Comparison of ENCODE assay signal across 8 cellular contexts in the genomic region with DNA sequence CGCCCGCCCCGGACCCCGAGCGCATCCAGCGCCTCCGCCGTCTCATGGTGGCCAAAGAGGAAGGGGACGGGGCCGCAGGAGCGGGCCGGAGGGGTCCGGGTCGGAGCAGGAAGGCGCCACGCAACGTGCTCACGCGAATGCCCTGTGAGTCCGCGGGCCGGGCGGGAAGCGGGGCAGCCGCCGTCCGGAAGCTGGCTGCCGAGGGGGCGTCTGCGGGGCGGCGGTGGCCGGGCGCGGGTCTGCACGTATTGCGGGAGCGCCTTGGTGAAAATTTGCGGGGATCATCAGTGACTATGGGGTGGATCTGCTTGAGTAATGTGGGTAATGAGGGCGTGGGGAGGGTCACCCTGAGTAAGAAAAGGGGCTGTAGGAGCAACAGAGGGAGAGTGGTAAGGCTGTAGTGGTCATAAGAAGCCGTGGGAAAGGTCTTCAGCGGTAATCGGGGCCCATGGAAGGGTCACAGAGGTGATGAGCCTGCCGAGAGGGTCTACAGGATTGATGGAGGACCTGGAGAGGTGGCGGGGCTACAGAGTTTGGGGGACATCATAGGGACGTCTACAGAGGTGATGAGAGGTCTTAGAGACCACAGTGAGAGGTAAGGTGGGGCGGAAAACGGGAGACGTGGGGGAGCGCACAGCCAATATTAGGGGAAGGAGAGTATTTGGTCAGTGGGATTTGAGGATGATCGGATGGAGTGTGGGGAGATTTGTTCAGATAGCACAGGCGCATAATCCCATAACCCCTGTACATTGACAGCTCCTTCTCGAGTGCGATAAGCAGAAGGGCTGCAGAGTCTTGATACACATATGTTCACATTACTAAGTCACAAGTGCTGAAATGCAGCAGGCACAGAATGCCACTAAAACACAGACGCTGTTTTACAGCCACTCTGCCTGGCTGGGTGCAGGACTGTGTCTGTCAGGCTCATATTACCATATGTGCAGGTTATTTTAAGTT. TPM values are rescaled to one million over a fixed set of nuclear protein-coding genes. Genes with fewer than 3 reads are reported as not detected.
DNase-seq lines count a peak whose midpoint lies in the region; ATAC-seq, FAIRE-seq and TF ChIP-seq lines count a peak whose summit lies in the region.

No MANE protein-coding gene starts in this region.

- ATAC-seq in HG02884 (IDR thresholded peaks at IDR 0.05; ENCODE audit: unreplicated experiment): peak; percentile 15
- peak; percentile 55 for ATAC-seq in stimulated activated naive CD8-positive, alpha-beta T cell treated with anti-CD3 and anti-CD28 coated beads, Interleukin-15, amount 100 ng/mL, for 72 hours

- H3K27me3 Mint-ChIP-seq in stimulated activated naive CD8-positive, alpha-beta T cell treated with anti-CD3 and anti-CD28 coated beads, Interleukin-15, amount 100 ng/mL, for 72 hours: no peaks in the 10 kb centered on the region

- no peaks in the 10 kb centered on the region for H3K9me3 Mint-ChIP-seq in stimulated activated naive CD8-positive, alpha-beta T cell treated with anti-CD3 and anti-CD28 coated beads, Interleukin-15, amount 100 ng/mL, for 72 hours

- peak overlapping the region; percentile 81 to 97 for H3K4me3 Mint-ChIP-seq in stimulated activated naive CD8-positive, alpha-beta T cell treated with anti-CD3 and anti-CD28 coated beads, Interleukin-15, amount 100 ng/mL, for 72 hours

- H3K27ac ChIP-seq in SJSA1: peak overlapping the region; percentile 35; the same call in 1 of the 2 replicates
- no peak overlapping the region for H3K27ac ChIP-seq in liver (ENCODE audit: low read depth in 1 of 2, low read length in 2 of 2)

- H3K27ac Mint-ChIP-seq in stimulated activated naive CD8-positive, alpha-beta T cell treated with anti-CD3 and anti-CD28 coated beads, Interleukin-15, amount 100 ng/mL, for 72 hours: peak overlapping the region; percentile 77 to 93

- TF ChIP-seq CTCF in liver (IDR thresholded peaks at IDR 0.05; ENCODE audit: low read depth, low read length, missing input control): no peak

- H3K36me3 ChIP-seq in SJSA1: peaks cover 14% of the 10 kb centered on the region
- peaks cover 0 to 2% (median under 1%) of the 10 kb centered on the region in 4 donors for H3K36me3 ChIP-seq in liver (ENCODE audit: control insufficient read depth in 4 of 4, insufficient read depth in 3 of 4, low read depth in 1 of 4, low read length in 3 of 4)

- H3K9me3 ChIP-seq in SJSA1 (replicated peaks) (no peaks in the 10 kb centered on the region), liver (ENCODE audit: control insufficient read depth in 4 of 4, low read length in 3 of 4) (no peaks in the 10 kb centered on the region)

- H3K4me1 ChIP-seq in SJSA1 (replicated peaks) (peaks cover 13% of the 10 kb centered on the region), liver (ENCODE audit: control insufficient read depth in 4 of 4, insufficient read depth in 4 of 4, low read length in 3 of 4) (peaks cover 0 to 15% (median 13%) of the 10 kb centered on the region in 4 donors)

- no peak for TF ChIP-seq RAD21 in liver (IDR thresholded peaks at IDR 0.05)

- peak overlapping the region; percentile 75 for H3K4me3 ChIP-seq in SJSA1
- H3K4me3 ChIP-seq in liver (ENCODE audit: low read depth in 1 of 3, low read length in 3 of 3): peak overlapping the region; percentile 37 to 94 (median 80)

- peak; percentile 66 for DNase-seq in activated effector memory CD4-positive, alpha-beta T cell treated with anti-CD3 and anti-CD28 coated beads, Interleukin-2, amount 50 U/mL, for 16 hours
- no peak for DNase-seq in activated effector memory CD4-positive, alpha-beta T cell treated with Interleukin-2 at 50 U/mL for 16 hours
- peak in 1 of 2 experiments; percentile 44 for DNase-seq in SJSA1 (ENCODE audit: low read depth in 1 of 2, low spot score in 2 of 2)
- peak; percentile 37 for DNase-seq in cerebellum (ENCODE audit: low spot score)
- DNase-seq in stimulated activated naive CD8-positive, alpha-beta T cell treated with anti-CD3 and anti-CD28 coated beads, Interleukin-15, amount 100 ng/mL, for 72 hours: peak in 1 of 2 donors; percentile 40
- no peak for DNase-seq in HTR-8/SVneo (ENCODE audit: insufficient read length, low spot score)

- no peak for FAIRE-seq in HTR-8/SVneo (lab: Jason Lieb, UNC)

- WGBS in liver: 11% methylated on average over 55 of the region's 55 CpGs

- H3K27me3 ChIP-seq in SJSA1 (replicated peaks) (no peaks in the 10 kb centered on the region), liver (ENCODE audit: control insufficient read depth in 4 of 4, insufficient read depth in 4 of 4, low read length in 3 of 4) (no peaks in the 10 kb centered on the region)

- H3K4me1 Mint-ChIP-seq in stimulated activated naive CD8-positive, alpha-beta T cell treated with anti-CD3 and anti-CD28 coated beads, Interleukin-15, amount 100 ng/mL, for 72 hours: peaks cover 52% of the 10 kb centered on the region

- peak overlapping the region; percentile 12 to 72 for H3K9ac ChIP-seq in liver (ENCODE audit: low read depth in 1 of 2, low read length in 2 of 2)

TF ChIP-seq in liver, 16 proteins besides CTCF, POLR2A, EP300 and RAD21:
- TF ChIP-seq EGR1 (IDR thresholded peaks at IDR 0.05; ENCODE audit: low read depth in 2 of 2): no peak
- no peak for TF ChIP-seq FOXA2 (IDR thresholded peaks at IDR 0.05)
- TF ChIP-seq, protein P1, sequence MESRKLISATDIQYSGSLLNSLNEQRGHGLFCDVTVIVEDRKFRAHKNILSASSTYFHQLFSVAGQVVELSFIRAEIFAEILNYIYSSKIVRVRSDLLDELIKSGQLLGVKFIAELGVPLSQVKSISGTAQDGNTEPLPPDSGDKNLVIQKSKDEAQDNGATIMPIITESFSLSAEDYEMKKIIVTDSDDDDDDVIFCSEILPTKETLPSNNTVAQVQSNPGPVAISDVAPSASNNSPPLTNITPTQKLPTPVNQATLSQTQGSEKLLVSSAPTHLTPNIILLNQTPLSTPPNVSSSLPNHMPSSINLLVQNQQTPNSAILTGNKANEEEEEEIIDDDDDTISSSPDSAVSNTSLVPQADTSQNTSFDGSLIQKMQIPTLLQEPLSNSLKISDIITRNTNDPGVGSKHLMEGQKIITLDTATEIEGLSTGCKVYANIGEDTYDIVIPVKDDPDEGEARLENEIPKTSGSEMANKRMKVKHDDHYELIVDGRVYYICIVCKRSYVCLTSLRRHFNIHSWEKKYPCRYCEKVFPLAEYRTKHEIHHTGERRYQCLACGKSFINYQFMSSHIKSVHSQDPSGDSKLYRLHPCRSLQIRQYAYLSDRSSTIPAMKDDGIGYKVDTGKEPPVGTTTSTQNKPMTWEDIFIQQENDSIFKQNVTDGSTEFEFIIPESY (IDR thresholded peaks at IDR 0.05): no peak
- TF ChIP-seq FOXA1 (IDR thresholded peaks at IDR 0.05): no peak
- TF ChIP-seq HNF4G (IDR thresholded peaks at IDR 0.05): no peak
- TF ChIP-seq, protein P2, sequence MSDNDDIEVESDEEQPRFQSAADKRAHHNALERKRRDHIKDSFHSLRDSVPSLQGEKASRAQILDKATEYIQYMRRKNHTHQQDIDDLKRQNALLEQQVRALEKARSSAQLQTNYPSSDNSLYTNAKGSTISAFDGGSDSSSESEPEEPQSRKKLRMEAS (IDR thresholded peaks at IDR 0.05): no peak
- TF ChIP-seq, protein P3, sequence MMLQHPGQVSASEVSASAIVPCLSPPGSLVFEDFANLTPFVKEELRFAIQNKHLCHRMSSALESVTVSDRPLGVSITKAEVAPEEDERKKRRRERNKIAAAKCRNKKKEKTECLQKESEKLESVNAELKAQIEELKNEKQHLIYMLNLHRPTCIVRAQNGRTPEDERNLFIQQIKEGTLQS (IDR thresholded peaks at IDR 0.05): no peak
- TF ChIP-seq, protein P4, sequence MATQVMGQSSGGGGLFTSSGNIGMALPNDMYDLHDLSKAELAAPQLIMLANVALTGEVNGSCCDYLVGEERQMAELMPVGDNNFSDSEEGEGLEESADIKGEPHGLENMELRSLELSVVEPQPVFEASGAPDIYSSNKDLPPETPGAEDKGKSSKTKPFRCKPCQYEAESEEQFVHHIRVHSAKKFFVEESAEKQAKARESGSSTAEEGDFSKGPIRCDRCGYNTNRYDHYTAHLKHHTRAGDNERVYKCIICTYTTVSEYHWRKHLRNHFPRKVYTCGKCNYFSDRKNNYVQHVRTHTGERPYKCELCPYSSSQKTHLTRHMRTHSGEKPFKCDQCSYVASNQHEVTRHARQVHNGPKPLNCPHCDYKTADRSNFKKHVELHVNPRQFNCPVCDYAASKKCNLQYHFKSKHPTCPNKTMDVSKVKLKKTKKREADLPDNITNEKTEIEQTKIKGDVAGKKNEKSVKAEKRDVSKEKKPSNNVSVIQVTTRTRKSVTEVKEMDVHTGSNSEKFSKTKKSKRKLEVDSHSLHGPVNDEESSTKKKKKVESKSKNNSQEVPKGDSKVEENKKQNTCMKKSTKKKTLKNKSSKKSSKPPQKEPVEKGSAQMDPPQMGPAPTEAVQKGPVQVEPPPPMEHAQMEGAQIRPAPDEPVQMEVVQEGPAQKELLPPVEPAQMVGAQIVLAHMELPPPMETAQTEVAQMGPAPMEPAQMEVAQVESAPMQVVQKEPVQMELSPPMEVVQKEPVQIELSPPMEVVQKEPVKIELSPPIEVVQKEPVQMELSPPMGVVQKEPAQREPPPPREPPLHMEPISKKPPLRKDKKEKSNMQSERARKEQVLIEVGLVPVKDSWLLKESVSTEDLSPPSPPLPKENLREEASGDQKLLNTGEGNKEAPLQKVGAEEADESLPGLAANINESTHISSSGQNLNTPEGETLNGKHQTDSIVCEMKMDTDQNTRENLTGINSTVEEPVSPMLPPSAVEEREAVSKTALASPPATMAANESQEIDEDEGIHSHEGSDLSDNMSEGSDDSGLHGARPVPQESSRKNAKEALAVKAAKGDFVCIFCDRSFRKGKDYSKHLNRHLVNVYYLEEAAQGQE (IDR thresholded peaks at IDR 0.05): no peak
- no peak for TF ChIP-seq RXRA (IDR thresholded peaks at IDR 0.05)

RNA-seq across cellular contexts. Expression of a gene that starts 0.8 kb away (rescaled TPM):
- 9.3 and 10.4 TPM in 2 replicates for total RNA-seq in SJSA1 (2014; rRNA removed; shearing (Covaris generic))
- total RNA-seq in cerebellum (61.5 TPM), liver (1 to 10 TPM; 1.8 to 4.0 TPM)
- under 1 TPM; 0.42 to 0.51 TPM for polyA plus RNA-seq in liver

RNA-seq across cellular contexts. Expression of a gene that starts 13.1 kb away (rescaled TPM):
- total RNA-seq in SJSA1 (2014; rRNA removed; shearing (Covaris generic)): 16.4 and 27.3 TPM in 2 replicates
- total RNA-seq in cerebellum: 14.9 TPM
- total RNA-seq in liver: 10 to 100 TPM in 1 of 2 donors, 1 to 10 TPM in 1; 6.4 to 12.6 TPM
- 1 to 10 TPM; 3.9 to 4.2 TPM for polyA plus RNA-seq in liver

Comparison
In these comparisons a context has a peak if more than half of its experiments do, and no peak if none do; other contexts are left out.
1. DNase-seq: peak in activated effector memory CD4-positive, alpha-beta T cell treated with anti-CD3 and anti-CD28 coated beads, Interleukin-2, amount 50 U/mL, for 16 hours (single experiment) and cerebellum (single experiment); none in activated effector memory CD4-positive, alpha-beta T cell treated with Interleukin-2 at 50 U/mL for 16 hours (single experiment) and HTR-8/SVneo (single experiment).